8 cellular contexts compared by ENCODE assay signal in genomic region chr7:99551767-99552463, GRCh38. TPM values are rescaled to one million over a fixed set of nuclear protein-coding genes. Genes with fewer than 3 reads are reported as not detected.
DNase-seq lines count a peak whose midpoint lies in the region; ATAC-seq and TF ChIP-seq lines count a peak whose summit lies in the region.

Gene FAM200A (minus strand): TSS chr7:99552114. CDS start chr7:99548407, 3,707 bp downstream.

- peaks cover 0 to 8% (median 4%) of the 10 kb centered on the region in 7 donors for H3K9me3 Mint-ChIP-seq in CD14-positive monocyte
- no peaks in the 10 kb centered on the region for H3K9me3 Mint-ChIP-seq in effector memory CD8-positive, alpha-beta T cell

- H3K4me3 Mint-ChIP-seq in CD14-positive monocyte: peak within 1 kb of the TSS; percentile 85 to 92
- peak within 1 kb of the TSS; percentile 91 to 93 for H3K4me3 Mint-ChIP-seq in effector memory CD8-positive, alpha-beta T cell

- peak; percentile 78 for DNase-seq in CD14-positive monocyte (ENCODE audit: low spot score)
- peak; percentile 63 for DNase-seq in NCI-H82 treated with DMSO at 0.1 percent for 48 hours (lab: John Stamatoyannopoulos, UW; ENCODE audit: unreplicated experiment)
- peak; percentile 91 for DNase-seq in activated CD8-positive, alpha-beta memory T cell treated with anti-CD3 and anti-CD28 coated beads for 24 hours
- DNase-seq in effector memory CD8-positive, alpha-beta T cell: peak; percentile 75 to 80 (median 78)
- peak; percentile 94 for DNase-seq in medulla oblongata (ENCODE audit: extremely low spot score)
- peak; percentile 69 to 78 (median 71) for DNase-seq in stimulated activated CD4-positive, alpha-beta T cell treated with anti-CD3 and anti-CD28 coated beads, TNF-alpha, amount 100 ng/mL, for 48 hours (ENCODE audit: low read depth in 3 of 3)

- peaks cover 32% of the 10 kb centered on the region for H3K4me1 Mint-ChIP-seq in CD14-positive monocyte
- peaks cover 22 to 26% of the 10 kb centered on the region in 2 donors for H3K4me1 Mint-ChIP-seq in effector memory CD8-positive, alpha-beta T cell (ENCODE audit: low read depth in 2 of 2)

- peak within 1 kb of the TSS; percentile 83 to 96 (median 89) for H3K27ac Mint-ChIP-seq in CD14-positive monocyte
- H3K27ac Mint-ChIP-seq in effector memory CD8-positive, alpha-beta T cell: peak within 1 kb of the TSS; percentile 97 to 98

- H3K36me3 Mint-ChIP-seq in CD14-positive monocyte: peaks cover 24 to 29% of the 10 kb centered on the region in 2 donors
- peaks cover 16% of the 10 kb centered on the region for H3K36me3 Mint-ChIP-seq in effector memory CD8-positive, alpha-beta T cell (ENCODE audit: insufficient read depth)

- intact Hi-C loops in CD14-positive monocyte (cut with micrococcal nuclease): no loop called here

- ATAC-seq in GM19372 (IDR thresholded peaks at IDR 0.05; ENCODE audit: low read depth, unreplicated experiment) (peak; percentile 96), HG03571 (IDR thresholded peaks at IDR 0.05; ENCODE audit: unreplicated experiment) (peak; percentile 93)
- peak; percentile 100 for ATAC-seq in effector memory CD8-positive, alpha-beta T cell (replicated peaks)

- H3K27me3 Mint-ChIP-seq in CD14-positive monocyte (ENCODE audit: low read depth in 3 of 3): no peaks in the 10 kb centered on the region
- H3K27me3 Mint-ChIP-seq in effector memory CD8-positive, alpha-beta T cell: no peaks in the 10 kb centered on the region

- TF ChIP-seq CTCF in CD14-positive monocyte (IDR thresholded peaks at IDR 0.05): no peak

RNA-seq across cellular contexts. Expression of gene FAM200A, which starts in this region (rescaled TPM):
- polyA plus RNA-seq in CD14-positive monocyte: 1 to 10 TPM; 1.2 to 1.3 TPM

Comparison
In these comparisons a context has a peak if more than half of its experiments do, and no peak if none do; other contexts are left out.
1. Peak in every context shown above with its lines: DNase-seq and ATAC-seq.